ENCODE assay signal across 1 cellular context in the genomic region with DNA sequence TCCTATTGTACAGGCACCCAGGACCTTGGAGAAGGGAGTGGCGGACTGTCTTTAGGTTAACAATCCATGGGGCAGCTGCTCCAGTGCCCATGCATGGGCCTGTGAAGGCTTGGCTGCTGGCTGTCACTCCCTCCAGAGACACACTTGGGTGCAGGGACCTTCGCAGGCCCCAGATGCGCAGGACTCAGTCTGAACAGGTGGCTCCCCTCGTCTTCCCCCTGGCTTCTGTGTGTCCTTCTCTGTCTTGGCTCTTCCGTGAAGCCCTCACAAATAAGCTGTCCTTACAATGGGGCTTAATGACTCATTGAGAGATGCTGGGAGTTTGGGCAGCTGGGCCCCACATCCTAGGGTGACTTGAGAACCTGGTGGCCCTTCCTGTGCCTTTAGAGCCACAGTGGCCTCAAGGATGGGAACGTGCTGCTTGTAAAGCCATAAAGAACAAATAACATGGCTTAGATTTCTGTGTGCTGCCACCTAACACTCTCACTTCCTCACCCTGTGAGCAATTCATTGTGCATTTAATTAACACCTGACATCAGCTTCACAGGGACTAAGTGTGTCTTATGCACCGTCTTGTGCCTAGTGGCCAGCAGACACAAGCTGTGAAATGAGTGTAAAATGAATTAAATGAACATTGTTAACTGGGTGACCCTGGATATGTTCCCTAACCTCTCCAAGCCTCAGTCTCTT.
TF ChIP-seq lines count a peak whose summit lies in the region.

No MANE protein-coding gene starts in this region.

TF ChIP-seq in GM12878, 131 proteins besides CTCF, POLR2A, EP300 and RAD21 (continued from another document):
- TF ChIP-seq, protein P1, sequence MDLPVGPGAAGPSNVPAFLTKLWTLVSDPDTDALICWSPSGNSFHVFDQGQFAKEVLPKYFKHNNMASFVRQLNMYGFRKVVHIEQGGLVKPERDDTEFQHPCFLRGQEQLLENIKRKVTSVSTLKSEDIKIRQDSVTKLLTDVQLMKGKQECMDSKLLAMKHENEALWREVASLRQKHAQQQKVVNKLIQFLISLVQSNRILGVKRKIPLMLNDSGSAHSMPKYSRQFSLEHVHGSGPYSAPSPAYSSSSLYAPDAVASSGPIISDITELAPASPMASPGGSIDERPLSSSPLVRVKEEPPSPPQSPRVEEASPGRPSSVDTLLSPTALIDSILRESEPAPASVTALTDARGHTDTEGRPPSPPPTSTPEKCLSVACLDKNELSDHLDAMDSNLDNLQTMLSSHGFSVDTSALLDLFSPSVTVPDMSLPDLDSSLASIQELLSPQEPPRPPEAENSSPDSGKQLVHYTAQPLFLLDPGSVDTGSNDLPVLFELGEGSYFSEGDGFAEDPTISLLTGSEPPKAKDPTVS (IDR thresholded peaks at IDR 0.05; ENCODE audit: low read depth, low read length): no peak
- TF ChIP-seq DPF2 (IDR thresholded peaks at IDR 0.05) (peak; percentile 54; the same call in 1 of the 2 replicates), BHLHE40 (IDR thresholded peaks at IDR 0.05; ENCODE audit: borderline replicate concordance in 1 of 2, low read depth in 2 of 2, low read length in 1 of 2) (peak; percentile 56 to 83; a peak in 3 of 4 replicates), NBN (IDR thresholded peaks at IDR 0.05) (0 out of 2 replicates have a peak, but pooled peaks have one; percentile 47), SPI1 (IDR thresholded peaks at IDR 0.05; ENCODE audit: borderline replicate concordance, insufficient read depth, low read depth, low read length) (peak; percentile 89)
- TF ChIP-seq, protein P2, sequence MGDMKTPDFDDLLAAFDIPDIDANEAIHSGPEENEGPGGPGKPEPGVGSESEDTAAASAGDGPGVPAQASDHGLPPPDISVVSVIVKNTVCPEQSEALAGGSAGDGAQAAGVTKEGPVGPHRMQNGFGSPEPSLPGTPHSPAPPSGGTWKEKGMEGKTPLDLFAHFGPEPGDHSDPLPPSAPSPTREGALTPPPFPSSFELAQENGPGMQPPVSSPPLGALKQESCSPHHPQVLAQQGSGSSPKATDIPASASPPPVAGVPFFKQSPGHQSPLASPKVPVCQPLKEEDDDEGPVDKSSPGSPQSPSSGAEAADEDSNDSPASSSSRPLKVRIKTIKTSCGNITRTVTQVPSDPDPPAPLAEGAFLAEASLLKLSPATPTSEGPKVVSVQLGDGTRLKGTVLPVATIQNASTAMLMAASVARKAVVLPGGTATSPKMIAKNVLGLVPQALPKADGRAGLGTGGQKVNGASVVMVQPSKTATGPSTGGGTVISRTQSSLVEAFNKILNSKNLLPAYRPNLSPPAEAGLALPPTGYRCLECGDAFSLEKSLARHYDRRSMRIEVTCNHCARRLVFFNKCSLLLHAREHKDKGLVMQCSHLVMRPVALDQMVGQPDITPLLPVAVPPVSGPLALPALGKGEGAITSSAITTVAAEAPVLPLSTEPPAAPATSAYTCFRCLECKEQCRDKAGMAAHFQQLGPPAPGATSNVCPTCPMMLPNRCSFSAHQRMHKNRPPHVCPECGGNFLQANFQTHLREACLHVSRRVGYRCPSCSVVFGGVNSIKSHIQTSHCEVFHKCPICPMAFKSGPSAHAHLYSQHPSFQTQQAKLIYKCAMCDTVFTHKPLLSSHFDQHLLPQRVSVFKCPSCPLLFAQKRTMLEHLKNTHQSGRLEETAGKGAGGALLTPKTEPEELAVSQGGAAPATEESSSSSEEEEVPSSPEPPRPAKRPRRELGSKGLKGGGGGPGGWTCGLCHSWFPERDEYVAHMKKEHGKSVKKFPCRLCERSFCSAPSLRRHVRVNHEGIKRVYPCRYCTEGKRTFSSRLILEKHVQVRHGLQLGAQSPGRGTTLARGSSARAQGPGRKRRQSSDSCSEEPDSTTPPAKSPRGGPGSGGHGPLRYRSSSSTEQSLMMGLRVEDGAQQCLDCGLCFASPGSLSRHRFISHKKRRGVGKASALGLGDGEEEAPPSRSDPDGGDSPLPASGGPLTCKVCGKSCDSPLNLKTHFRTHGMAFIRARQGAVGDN (IDR thresholded peaks at IDR 0.05): peak; percentile 89
TF ChIP-seq in GM12878: peak in this region for 11.
